20 cellular contexts compared by ENCODE assay signal in genomic region chr16:57159447-57159846, GRCh38. TPM values are rescaled to one million over a fixed set of nuclear protein-coding genes. Genes with fewer than 3 reads are reported as not detected.
DNase-seq lines count a peak whose midpoint lies in the region; ATAC-seq and TF ChIP-seq lines count a peak whose summit lies in the region.
"Had no signal": no experiment of that assay in that cellular context is flagged by ENCODE, and none has a peak within 500 bp of the region (broad histone marks: within the 10 kb centered on the region; RNA-seq: fewer than 3 reads in every experiment).

No MANE protein-coding gene starts in this region.

- peak; percentile 26 for DNase-seq in activated CD8-positive, alpha-beta memory T cell treated with anti-CD3 and anti-CD28 coated beads, Interleukin-2, amount 10 ng/mL, durations not matched to agents 7 days and 5 days
- no peak for DNase-seq in activated CD8-positive, alpha-beta memory T cell treated with anti-CD3 and anti-CD28 coated beads, Interleukin-2, amount 50 U/mL, for 4 hours
- DNase-seq in amniotic epithelial cell (ENCODE audit: low read depth) (peak; percentile 15), substantia nigra (lab: John Stamatoyannopoulos, UW) (no peak), GOT3 (lab: John Stamatoyannopoulos, UW) (no peak), SJCRH30 (no peak), esophagus squamous epithelium (lab: John Stamatoyannopoulos, UW) (no peak)
- DNase-seq: AML-193; C1 segment of cervical spinal cord; CD8-positive, alpha-beta T cell; GM23248; Karpas-422; MG63; NCI-H1417 treated with DMSO at 0.1 percent for 48 hours; NCI-H187 treated with DMSO at 0.1 percent for 48 hours; NCI-H2107; NCI-H446 treated with DMSO at 0.1 percent for 48 hours; NCI-H526 treated with DMSO at 0.1 percent for 48 hours had no signal

- H3K9ac ChIP-seq in iPS-20b (ENCODE audit: low read depth, low read length), result peak overlapping the region; percentile 24; the same call in 1 of the 2 replicates
- H3K9ac ChIP-seq: GM23248 had no signal

- H3K9me3 ChIP-seq in iPS-20b (ENCODE audit: insufficient read depth, low read depth, low read length) (no peaks in the 10 kb centered on the region), SJCRH30 (replicated peaks) (no peaks in the 10 kb centered on the region), esophagus squamous epithelium (no peaks in the 10 kb centered on the region)
- H3K9me3 ChIP-seq: MG63 had no signal

- H3K9me3 Mint-ChIP-seq in activated CD8-positive, alpha-beta memory T cell treated with anti-CD3 and anti-CD28 coated beads, Interleukin-2, amount 10 ng/mL, durations not matched to agents 7 days and 5 days (ENCODE audit: low read depth), result no peaks in the 10 kb centered on the region
- H3K9me3 Mint-ChIP-seq: CD8-positive, alpha-beta T cell had no signal

- ATAC-seq in activated CD8-positive, alpha-beta memory T cell treated with anti-CD3 and anti-CD28 coated beads, Interleukin-2, amount 10 ng/mL, durations not matched to agents 7 days and 5 days, result no peak
- ATAC-seq: CD8-positive, alpha-beta T cell; Right ventricle myocardium inferior had no signal

- 77 to 96% methylated on average over 4 of the region's 4 CpGs for WGBS in esophagus squamous epithelium, 2 donors

- no peak overlapping the region for H3K27ac ChIP-seq in iPS-20b (ENCODE audit: low read length)
- peak overlapping the region; percentile 42 for H3K27ac ChIP-seq in substantia nigra (ENCODE audit: low read depth, low read length, poor library complexity, severe bottlenecking)
- H3K27ac ChIP-seq in SJCRH30, result no peak overlapping the region
- no peak overlapping the region for H3K27ac ChIP-seq in esophagus squamous epithelium
- H3K27ac ChIP-seq: GM23248 had no signal

- H3K36me3 Mint-ChIP-seq in activated CD8-positive, alpha-beta memory T cell treated with anti-CD3 and anti-CD28 coated beads, Interleukin-2, amount 10 ng/mL, durations not matched to agents 7 days and 5 days, result peaks cover 41% of the 10 kb centered on the region

- no peak overlapping the region for H3K4me3 Mint-ChIP-seq in activated CD8-positive, alpha-beta memory T cell treated with anti-CD3 and anti-CD28 coated beads, Interleukin-2, amount 10 ng/mL, durations not matched to agents 7 days and 5 days
- H3K4me3 Mint-ChIP-seq: CD8-positive, alpha-beta T cell had no signal

- H3K27me3 Mint-ChIP-seq in activated CD8-positive, alpha-beta memory T cell treated with anti-CD3 and anti-CD28 coated beads, Interleukin-2, amount 10 ng/mL, durations not matched to agents 7 days and 5 days, result no peaks in the 10 kb centered on the region

- peak overlapping the region; percentile 24; the same call in 1 of the 2 replicates for H3K4me3 ChIP-seq in iPS-20b (ENCODE audit: low read length)
- H3K4me3 ChIP-seq in SJCRH30, result no peak overlapping the region
- no peak overlapping the region for H3K4me3 ChIP-seq in esophagus squamous epithelium
- H3K4me3 ChIP-seq: GM23248, MG63 had no signal

- H3K4me1 Mint-ChIP-seq in activated CD8-positive, alpha-beta memory T cell treated with anti-CD3 and anti-CD28 coated beads, Interleukin-2, amount 10 ng/mL, durations not matched to agents 7 days and 5 days, result peaks cover 5% of the 10 kb centered on the region

- H3K27ac Mint-ChIP-seq in activated CD8-positive, alpha-beta memory T cell treated with anti-CD3 and anti-CD28 coated beads, Interleukin-2, amount 10 ng/mL, durations not matched to agents 7 days and 5 days, result no peak overlapping the region
- H3K27ac Mint-ChIP-seq: CD8-positive, alpha-beta T cell had no signal

- H3K27me3 ChIP-seq in iPS-20b (ENCODE audit: insufficient read depth, low read length) (no peaks in the 10 kb centered on the region), SJCRH30 (no peaks in the 10 kb centered on the region), esophagus squamous epithelium (no peaks in the 10 kb centered on the region)
- H3K27me3 ChIP-seq: MG63 had no signal

- H3K36me3 ChIP-seq in iPS-20b (ENCODE audit: insufficient read depth, low read depth, low read length) (peaks cover 85% of the 10 kb centered on the region), SJCRH30 (peaks cover 65% of the 10 kb centered on the region), esophagus squamous epithelium (peaks cover 7 to 99% (median 12%) of the 10 kb centered on the region in 3 donors)

- TF ChIP-seq POLR2A in esophagus squamous epithelium (IDR thresholded peaks at IDR 0.05), result no peak

- H3K4me1 ChIP-seq in iPS-20b (ENCODE audit: insufficient read depth, low read length) (peaks cover 9% of the 10 kb centered on the region; the same call in 1 of the 2 replicates), SJCRH30 (peaks cover 3% of the 10 kb centered on the region), esophagus squamous epithelium (peaks cover 0 to 6% (median 0%) of the 10 kb centered on the region in 3 donors)

- intact Hi-C loops in esophagus squamous epithelium (cut with DNase I), result no loop called here

- no peak for TF ChIP-seq CTCF in esophagus squamous epithelium (IDR thresholded peaks at IDR 0.05)

- CTCF ChIA-PET in activated CD8-positive, alpha-beta memory T cell treated with anti-CD3 and anti-CD28 coated beads, Interleukin-2, amount 10 ng/mL, durations not matched to agents 7 days and 5 days (lab: Charles Lee), result interaction anchor here (1.0 to 2.3 kb wide), 3 partner anchors 66 to 140 kb away, joined by 3 to 5 read pairs (median 4); no protein-coding TSS in a partner anchor

RNA-seq across cellular contexts. Expression of gene PSME3IP1, which starts 26.4 kb away (rescaled TPM):
- 100 to 1,000 TPM; 118 to 124 TPM for total RNA-seq in activated CD8-positive, alpha-beta memory T cell treated with anti-CD3 and anti-CD28 coated beads, Interleukin-2, amount 10 ng/mL, durations not matched to agents 7 days and 5 days
- total RNA-seq in SJCRH30 (2014; rRNA removed; shearing (Covaris generic)), result 129 and 142 TPM in 2 replicates
- total RNA-seq in esophagus squamous epithelium, result 10 to 100 TPM; 40.7 to 65.6 (median 51.3) TPM

RNA-seq across cellular contexts. Expression of gene RSPRY1, which starts 26.7 kb away (rescaled TPM):
- total RNA-seq in activated CD8-positive, alpha-beta memory T cell treated with anti-CD3 and anti-CD28 coated beads, Interleukin-2, amount 10 ng/mL, durations not matched to agents 7 days and 5 days, result 10 to 100 TPM; 32.6 to 33.7 TPM
- 49.9 and 50.8 TPM in 2 replicates for total RNA-seq in SJCRH30 (2014; rRNA removed; shearing (Covaris generic))
- total RNA-seq in esophagus squamous epithelium, result 10 to 100 TPM; 13.7 to 27.2 (median 23.1) TPM

Comparison
In these comparisons a context has a peak if more than half of its experiments do, and no peak if none do; other contexts are left out.
1. DNase-seq: peak in activated CD8-positive, alpha-beta memory T cell treated with anti-CD3 and anti-CD28 coated beads, Interleukin-2, amount 10 ng/mL, durations not matched to agents 7 days and 5 days (single experiment) and amniotic epithelial cell (single experiment); none in activated CD8-positive, alpha-beta memory T cell treated with anti-CD3 and anti-CD28 coated beads, Interleukin-2, amount 50 U/mL, for 4 hours (single experiment), substantia nigra (0 of 49), GOT3 (single experiment), SJCRH30 (0 of 2) and esophagus squamous epithelium (single experiment).